In genomic region chr19:956747-957451, GRCh38 we compare ENCODE assay signal across 2 cellular contexts.
TF ChIP-seq lines count a peak whose summit lies in the region.

No MANE protein-coding gene starts in this region.

TF ChIP-seq in HepG2, 621 proteins besides CTCF, POLR2A, EP300 and RAD21:
- TF ChIP-seq ZNF567 (CRISPR knock-in tag; IDR thresholded peaks at IDR 0.05; ENCODE audit: borderline replicate concordance) (no peak), NCOA1 (CRISPR knock-in tag; IDR thresholded peaks at IDR 0.05) (no peak), PRDM4 (CRISPR knock-in tag; IDR thresholded peaks at IDR 0.05; ENCODE audit: borderline replicate concordance) (peak; percentile 99), ZBTB38 (CRISPR knock-in tag; IDR thresholded peaks at IDR 0.05) (0 out of 2 replicates have a peak, but pooled peaks have one; percentile 46), ZBTB4 (CRISPR knock-in tag; IDR thresholded peaks at IDR 0.05; ENCODE audit: borderline replicate concordance) (0 out of 2 replicates have a peak, but pooled peaks have one; percentile 17), RBM39 (IDR thresholded peaks at IDR 0.05; ENCODE audit: low read depth, low read length, poor library complexity, severe bottlenecking) (peak; percentile 58), GTF3A (CRISPR knock-in tag; conservative IDR thresholded peaks at IDR 0.05) (no peak), PTBP1 (IDR thresholded peaks at IDR 0.05; ENCODE audit: low read depth, low read length, poor library complexity, severe bottlenecking) (peak; percentile 70), ZNF317 (CRISPR knock-in tag; IDR thresholded peaks at IDR 0.05) (no peak), ZSCAN12 (CRISPR knock-in tag; IDR thresholded peaks at IDR 0.05) (no peak), AGO2 (optimal IDR thresholded peaks at IDR 0.05; ENCODE audit: low read depth, low read length) (peak; percentile 70)
- TF ChIP-seq, protein P1, sequence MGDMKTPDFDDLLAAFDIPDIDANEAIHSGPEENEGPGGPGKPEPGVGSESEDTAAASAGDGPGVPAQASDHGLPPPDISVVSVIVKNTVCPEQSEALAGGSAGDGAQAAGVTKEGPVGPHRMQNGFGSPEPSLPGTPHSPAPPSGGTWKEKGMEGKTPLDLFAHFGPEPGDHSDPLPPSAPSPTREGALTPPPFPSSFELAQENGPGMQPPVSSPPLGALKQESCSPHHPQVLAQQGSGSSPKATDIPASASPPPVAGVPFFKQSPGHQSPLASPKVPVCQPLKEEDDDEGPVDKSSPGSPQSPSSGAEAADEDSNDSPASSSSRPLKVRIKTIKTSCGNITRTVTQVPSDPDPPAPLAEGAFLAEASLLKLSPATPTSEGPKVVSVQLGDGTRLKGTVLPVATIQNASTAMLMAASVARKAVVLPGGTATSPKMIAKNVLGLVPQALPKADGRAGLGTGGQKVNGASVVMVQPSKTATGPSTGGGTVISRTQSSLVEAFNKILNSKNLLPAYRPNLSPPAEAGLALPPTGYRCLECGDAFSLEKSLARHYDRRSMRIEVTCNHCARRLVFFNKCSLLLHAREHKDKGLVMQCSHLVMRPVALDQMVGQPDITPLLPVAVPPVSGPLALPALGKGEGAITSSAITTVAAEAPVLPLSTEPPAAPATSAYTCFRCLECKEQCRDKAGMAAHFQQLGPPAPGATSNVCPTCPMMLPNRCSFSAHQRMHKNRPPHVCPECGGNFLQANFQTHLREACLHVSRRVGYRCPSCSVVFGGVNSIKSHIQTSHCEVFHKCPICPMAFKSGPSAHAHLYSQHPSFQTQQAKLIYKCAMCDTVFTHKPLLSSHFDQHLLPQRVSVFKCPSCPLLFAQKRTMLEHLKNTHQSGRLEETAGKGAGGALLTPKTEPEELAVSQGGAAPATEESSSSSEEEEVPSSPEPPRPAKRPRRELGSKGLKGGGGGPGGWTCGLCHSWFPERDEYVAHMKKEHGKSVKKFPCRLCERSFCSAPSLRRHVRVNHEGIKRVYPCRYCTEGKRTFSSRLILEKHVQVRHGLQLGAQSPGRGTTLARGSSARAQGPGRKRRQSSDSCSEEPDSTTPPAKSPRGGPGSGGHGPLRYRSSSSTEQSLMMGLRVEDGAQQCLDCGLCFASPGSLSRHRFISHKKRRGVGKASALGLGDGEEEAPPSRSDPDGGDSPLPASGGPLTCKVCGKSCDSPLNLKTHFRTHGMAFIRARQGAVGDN (CRISPR knock-in tag; IDR thresholded peaks at IDR 0.05), result peak; percentile 12; the same call in 1 of the 2 replicates

TF ChIP-seq in SK-N-SH treated with all-trans-retinoic acid at 6 μM for 48 hours, 23 proteins besides CTCF, POLR2A, EP300 and RAD21:
- no peak for TF ChIP-seq RARB (CRISPR knock-in tag; IDR thresholded peaks at IDR 0.05)
- TF ChIP-seq CREB5 (CRISPR knock-in tag; IDR thresholded peaks at IDR 0.05; ENCODE audit: low read depth), result no peak
- TF ChIP-seq ESRRG (CRISPR knock-in tag; IDR thresholded peaks at IDR 0.05), result no peak
- no peak for TF ChIP-seq ZNF8 (CRISPR knock-in tag; IDR thresholded peaks at IDR 0.05)
- no peak for TF ChIP-seq SNAI2 (CRISPR knock-in tag; IDR thresholded peaks at IDR 0.05)
- TF ChIP-seq ZNF70 (CRISPR knock-in tag; IDR thresholded peaks at IDR 0.05), result no peak
- no peak for TF ChIP-seq BACH2 (CRISPR knock-in tag; IDR thresholded peaks at IDR 0.05; ENCODE audit: borderline replicate concordance)
- TF ChIP-seq ISL1 (CRISPR knock-in tag; IDR thresholded peaks at IDR 0.05), result no peak
- TF ChIP-seq TCF4 (CRISPR knock-in tag; IDR thresholded peaks at IDR 0.05; ENCODE audit: borderline replicate concordance), result no peak
- no peak for TF ChIP-seq ZFP30 (CRISPR knock-in tag; IDR thresholded peaks at IDR 0.05)
